18 cellular contexts compared by ENCODE assay signal in the genomic region with DNA sequence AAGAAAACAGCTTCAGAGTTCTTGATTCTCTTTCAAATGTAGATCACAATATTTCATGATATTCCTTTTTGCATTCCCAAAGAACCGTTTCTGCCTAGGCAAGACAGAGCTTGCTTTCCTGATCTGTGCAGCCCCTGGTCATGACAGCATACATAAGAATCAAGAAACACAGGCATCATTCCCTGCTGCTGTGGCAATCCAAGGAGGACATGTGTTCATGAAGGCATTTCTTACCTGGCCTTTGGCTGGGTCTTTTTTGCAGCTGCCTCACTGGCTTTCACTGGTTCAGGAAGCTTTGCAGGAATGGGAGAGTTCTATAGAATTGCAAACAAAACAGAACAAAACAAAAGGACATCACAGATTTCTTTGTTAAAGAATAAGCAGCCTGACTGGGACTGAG.
DNase-seq lines count a peak whose midpoint lies in the region; ATAC-seq and TF ChIP-seq lines count a peak whose summit lies in the region.
"Had no signal": no experiment of that assay in that cellular context is flagged by ENCODE, and none has a peak within 500 bp of the region (broad histone marks: within the 10 kb centered on the region; RNA-seq: fewer than 3 reads in every experiment).

No MANE protein-coding gene starts in this region.

- no peak for ATAC-seq in activated T-cell treated with anti-CD3 and anti-CD28 coated beads, Interleukin-2, amount 50 U/mL, for 72 hours (replicated peaks in 1 of 2)
- no peak for ATAC-seq in naive thymus-derived CD8-positive, alpha-beta T cell
- ATAC-seq in GM21717 (IDR thresholded peaks at IDR 0.05; ENCODE audit: unreplicated experiment): no peak
- ATAC-seq: HCT116, K562, Panc1 had no signal

- TF ChIP-seq CTCF in endothelial cell (IDR thresholded peaks at IDR 0.05; ENCODE audit: unreplicated experiment) (no peak), type B pancreatic cell (conservative IDR thresholded peaks at IDR 0.05) (no peak)

- H3K36me3 Mint-ChIP-seq in activated T-cell treated with anti-CD3 and anti-CD28 coated beads, Interleukin-2, amount 50 U/mL, for 24 hours (ENCODE audit: low read depth): peaks cover 92% of the 10 kb centered on the region
- peaks cover 3 to 12% of the 10 kb centered on the region in 2 donors for H3K36me3 Mint-ChIP-seq in activated T-cell treated with anti-CD3 and anti-CD28 coated beads, Interleukin-2, amount 50 U/mL, for 72 hours (ENCODE audit: insufficient read depth in 2 of 2)
- H3K36me3 Mint-ChIP-seq in endothelial cell (ENCODE audit: low read depth, unreplicated experiment) (peaks cover 58% of the 10 kb centered on the region), type B pancreatic cell (peaks cover 37% of the 10 kb centered on the region)
- H3K36me3 Mint-ChIP-seq in naive thymus-derived CD8-positive, alpha-beta T cell: peaks cover 0 to 96% (median 33%) of the 10 kb centered on the region in 3 donors

- POLR2A ChIA-PET in naive thymus-derived CD8-positive, alpha-beta T cell (lab: Charles Lee): interaction anchor here (0.6 kb wide), 1 partner anchor 126 kb away, joined by 3 read pairs; no protein-coding TSS in a partner anchor

- H3K9ac ChIP-seq in NT2/D1 (ENCODE audit: insufficient read length, low read depth): no peak overlapping the region
- H3K9ac ChIP-seq: BLaER1 had no signal

- no peaks in the 10 kb centered on the region for H3K4me1 Mint-ChIP-seq in activated T-cell treated with anti-CD3 and anti-CD28 coated beads, Interleukin-2, amount 50 U/mL, for 24 hours (ENCODE audit: low read depth)
- no peaks in the 10 kb centered on the region for H3K4me1 Mint-ChIP-seq in activated T-cell treated with anti-CD3 and anti-CD28 coated beads, Interleukin-2, amount 50 U/mL, for 72 hours (ENCODE audit: low read depth)
- H3K4me1 Mint-ChIP-seq in endothelial cell (ENCODE audit: unreplicated experiment): no peaks in the 10 kb centered on the region
- H3K4me1 Mint-ChIP-seq in naive thymus-derived CD8-positive, alpha-beta T cell: peaks cover 0 to 12% (median 6%) of the 10 kb centered on the region in 4 donors
- H3K4me1 Mint-ChIP-seq in type B pancreatic cell (ENCODE audit: unreplicated experiment): no peaks in the 10 kb centered on the region

- no peak overlapping the region for H3K4me3 ChIP-seq in NT2/D1 (ENCODE audit: insufficient read length, low read depth)
- H3K4me3 ChIP-seq: BLaER1, K562 had no signal

- H3K36me3 ChIP-seq in NT2/D1 (ENCODE audit: insufficient read depth, insufficient read length, low read length): peaks cover 63% of the 10 kb centered on the region

- H3K27me3 ChIP-seq in NT2/D1 (ENCODE audit: insufficient read depth, insufficient read length): no peaks in the 10 kb centered on the region
- H3K27me3 ChIP-seq: BLaER1 had no signal

- no peaks in the 10 kb centered on the region for H3K9me3 ChIP-seq in NT2/D1 (ENCODE audit: insufficient read depth, low read length)
- H3K9me3 ChIP-seq: BLaER1 had no signal

- H3K27ac Mint-ChIP-seq in activated T-cell treated with anti-CD3 and anti-CD28 coated beads, Interleukin-2, amount 50 U/mL, for 24 hours: peak overlapping the region; percentile 27
- H3K27ac Mint-ChIP-seq in activated T-cell treated with anti-CD3 and anti-CD28 coated beads, Interleukin-2, amount 50 U/mL, for 72 hours: no peak overlapping the region
- H3K27ac Mint-ChIP-seq in endothelial cell (ENCODE audit: unreplicated experiment): no peak overlapping the region
- H3K27ac Mint-ChIP-seq in naive thymus-derived CD8-positive, alpha-beta T cell: peak overlapping the region in 6 of 10 donors; percentile 3 to 71 (median 48)
- no peak overlapping the region for H3K27ac Mint-ChIP-seq in type B pancreatic cell

- no peaks in the 10 kb centered on the region for H3K27me3 Mint-ChIP-seq in activated T-cell treated with anti-CD3 and anti-CD28 coated beads, Interleukin-2, amount 50 U/mL, for 24 hours
- no peaks in the 10 kb centered on the region for H3K27me3 Mint-ChIP-seq in activated T-cell treated with anti-CD3 and anti-CD28 coated beads, Interleukin-2, amount 50 U/mL, for 72 hours (ENCODE audit: low read depth)
- H3K27me3 Mint-ChIP-seq in endothelial cell (ENCODE audit: unreplicated experiment) (no peaks in the 10 kb centered on the region), type B pancreatic cell (no peaks in the 10 kb centered on the region)
- H3K27me3 Mint-ChIP-seq in naive thymus-derived CD8-positive, alpha-beta T cell: no peaks in the 10 kb centered on the region

- H3K4me3 Mint-ChIP-seq in activated T-cell treated with anti-CD3 and anti-CD28 coated beads, Interleukin-2, amount 50 U/mL, for 24 hours: no peak overlapping the region
- no peak overlapping the region for H3K4me3 Mint-ChIP-seq in activated T-cell treated with anti-CD3 and anti-CD28 coated beads, Interleukin-2, amount 50 U/mL, for 72 hours
- H3K4me3 Mint-ChIP-seq in endothelial cell (ENCODE audit: unreplicated experiment) (peak overlapping the region; percentile 6), type B pancreatic cell (no peak overlapping the region)
- no peak overlapping the region for H3K4me3 Mint-ChIP-seq in naive thymus-derived CD8-positive, alpha-beta T cell

- H3K4me1 ChIP-seq in NT2/D1 (ENCODE audit: insufficient read depth, insufficient read length): peaks cover 1% of the 10 kb centered on the region

- DNase-seq in activated T-cell treated with anti-CD3 and anti-CD28 coated beads, Interleukin-2, amount 50 U/mL, for 24 hours: no peak
- no peak for DNase-seq in activated T-cell treated with anti-CD3 and anti-CD28 coated beads, Interleukin-2, amount 50 U/mL, for 72 hours
- DNase-seq in NT2/D1 (ENCODE audit: low read depth, low spot score) (peak; percentile 18), endothelial cell (ENCODE audit: low spot score) (no peak), type B pancreatic cell (ENCODE audit: extremely low spot score, unreplicated experiment) (no peak), NCI-H2196 (lab: John Stamatoyannopoulos, UW; ENCODE audit: unreplicated experiment) (no peak)
- no peak for DNase-seq in naive thymus-derived CD8-positive, alpha-beta T cell
- DNase-seq: 8988T, COR-L47, DMS153, EL, NCI-H774, SIG-M5 had no signal

- H3K9me3 Mint-ChIP-seq in activated T-cell treated with anti-CD3 and anti-CD28 coated beads, Interleukin-2, amount 50 U/mL, for 24 hours: no peaks in the 10 kb centered on the region
- no peaks in the 10 kb centered on the region for H3K9me3 Mint-ChIP-seq in activated T-cell treated with anti-CD3 and anti-CD28 coated beads, Interleukin-2, amount 50 U/mL, for 72 hours
- H3K9me3 Mint-ChIP-seq in endothelial cell (ENCODE audit: unreplicated experiment): no peaks in the 10 kb centered on the region
- H3K9me3 Mint-ChIP-seq in naive thymus-derived CD8-positive, alpha-beta T cell: no peaks in the 10 kb centered on the region
- H3K9me3 Mint-ChIP-seq in type B pancreatic cell: no peaks in the 10 kb centered on the region

Comparison
In these comparisons a context has a peak if more than half of its experiments do, and no peak if none do; other contexts are left out.
1. H3K27ac Mint-ChIP-seq: peak in activated T-cell treated with anti-CD3 and anti-CD28 coated beads, Interleukin-2, amount 50 U/mL, for 24 hours (single experiment) and naive thymus-derived CD8-positive, alpha-beta T cell (6 of 10); none in activated T-cell treated with anti-CD3 and anti-CD28 coated beads, Interleukin-2, amount 50 U/mL, for 72 hours (single experiment), endothelial cell (single experiment) and type B pancreatic cell (single experiment).